8 cellular contexts compared by ENCODE assay signal in genomic region chr17:18257268-18257681, GRCh38. TPM values are rescaled to one million over a fixed set of nuclear protein-coding genes. Genes with fewer than 3 reads are reported as not detected.
DNase-seq lines count a peak whose midpoint lies in the region; ATAC-seq and TF ChIP-seq lines count a peak whose summit lies in the region.

No MANE protein-coding gene starts in this region.

- no peaks in the 10 kb centered on the region for H3K9me3 Mint-ChIP-seq in activated T-cell treated with anti-CD3 and anti-CD28 coated beads, Interleukin-2, amount 50 U/mL, for 72 hours

- H3K4me2 ChIP-seq in hepatocyte: peak overlapping the region; percentile 93

- peaks cover 45% of the 10 kb centered on the region for H3K79me2 ChIP-seq in hepatocyte

- H3K4me1 Mint-ChIP-seq in activated T-cell treated with anti-CD3 and anti-CD28 coated beads, Interleukin-2, amount 50 U/mL, for 72 hours (ENCODE audit: low read depth): peaks cover 36% of the 10 kb centered on the region

- TF ChIP-seq POLR2A in spleen (IDR thresholded peaks at IDR 0.05): no peak

- H3K27me3 Mint-ChIP-seq in activated T-cell treated with anti-CD3 and anti-CD28 coated beads, Interleukin-2, amount 50 U/mL, for 72 hours (ENCODE audit: low read depth): no peaks in the 10 kb centered on the region

- peak overlapping the region; percentile 84 for H3K4me3 ChIP-seq in HFF-Myc (replicated peaks; ENCODE audit: low read depth, low read length)
- H3K4me3 ChIP-seq in hepatocyte: peak overlapping the region; percentile 99
- peak overlapping the region; percentile 78 to 100 (median 98) for H3K4me3 ChIP-seq in spleen
- H3K4me3 ChIP-seq in mucosa of descending colon: no peak overlapping the region

- H3K27ac Mint-ChIP-seq in activated T-cell treated with anti-CD3 and anti-CD28 coated beads, Interleukin-2, amount 50 U/mL, for 72 hours: peak overlapping the region; percentile 33

- 41% methylated on average over 12 of the region's 12 CpGs for WGBS in hepatocyte (ENCODE audit: low lambda C conversion rate, missing lambda C conversion rate)
- 36 to 45% (median 42%) methylated on average over 6 to 12 of the region's 12 CpGs for WGBS in spleen, 5 donors

- no peak for TF ChIP-seq CTCF in HFF-Myc (IDR thresholded peaks at IDR 0.05; ENCODE audit: low read depth, low read length, missing control alignments)
- no peak for TF ChIP-seq CTCF in hepatocyte (IDR thresholded peaks at IDR 0.05; ENCODE audit: poor library complexity)
- TF ChIP-seq CTCF in spleen (IDR thresholded peaks at IDR 0.05 in 8 of 11, conservative IDR thresholded peaks at IDR 0.05 in 3 of 11): no peak
- no peak for TF ChIP-seq CTCF in mucosa of descending colon (IDR thresholded peaks at IDR 0.05)

- peaks cover 20% of the 10 kb centered on the region for H4K20me1 ChIP-seq in hepatocyte (ENCODE audit: insufficient read depth, poor library complexity, severe bottlenecking)

- H3K4me1 ChIP-seq in hepatocyte (ENCODE audit: insufficient read depth): peaks cover 26% of the 10 kb centered on the region
- H3K4me1 ChIP-seq in spleen: peaks cover 33 to 61% (median 54%) of the 10 kb centered on the region in 6 donors
- peaks cover 20% of the 10 kb centered on the region for H3K4me1 ChIP-seq in mucosa of descending colon (ENCODE audit: low read depth)

- intact Hi-C loops in spleen (cut with DNase I; ENCODE audit: low total_unique reads): no loop called here
- intact Hi-C loops in mucosa of descending colon (cut with DNase I, micrococcal nuclease): no loop called here

- no peaks in the 10 kb centered on the region for H3K27me3 ChIP-seq in hepatocyte
- H3K27me3 ChIP-seq in spleen (replicated peaks in 1 of 7): no peaks in the 10 kb centered on the region

- H3K9me2 ChIP-seq in hepatocyte (replicated peaks; ENCODE audit: insufficient read depth): no peaks in the 10 kb centered on the region

- DNase-seq in HFF-Myc (ENCODE audit: extremely low read depth, low read depth): no peak
- peak in 1 of 2 donors; percentile 20 for DNase-seq in activated T-cell treated with anti-CD3 and anti-CD28 coated beads, Interleukin-2, amount 50 U/mL, for 72 hours
- peak; percentile 41 for DNase-seq in hepatocyte (ENCODE audit: low spot score)
- no peak for DNase-seq in spleen
- no peak for DNase-seq in NCI-H1048 (lab: John Stamatoyannopoulos, UW)
- DNase-seq in hippocampal formation (lab: John Stamatoyannopoulos, UW): no peak
- DNase-seq in stimulated activated naive CD4-positive, alpha-beta T cell treated with Interleukin-2 at 50 U/mL for 16 hours (lab: John Stamatoyannopoulos, UW): no peak
- DNase-seq in mucosa of descending colon: no peak

- ATAC-seq in activated T-cell treated with anti-CD3 and anti-CD28 coated beads, Interleukin-2, amount 50 U/mL, for 72 hours (replicated peaks in 1 of 2): no peak
- ATAC-seq in mucosa of descending colon: no peak

- H3K36me3 Mint-ChIP-seq in activated T-cell treated with anti-CD3 and anti-CD28 coated beads, Interleukin-2, amount 50 U/mL, for 72 hours (ENCODE audit: insufficient read depth in 2 of 2): peaks cover 0 to 10% of the 10 kb centered on the region in 2 donors

- H3K9me3 ChIP-seq in hepatocyte (ENCODE audit: low read depth) (no peaks in the 10 kb centered on the region), spleen (no peaks in the 10 kb centered on the region), mucosa of descending colon (no peaks in the 10 kb centered on the region)

- peak overlapping the region; percentile 100 for H3K27ac ChIP-seq in hepatocyte
- peak overlapping the region; percentile 80 to 99 (median 96) for H3K27ac ChIP-seq in spleen

- no peaks in the 10 kb centered on the region for H3K36me3 ChIP-seq in hepatocyte (replicated peaks; ENCODE audit: insufficient read depth, low read depth)
- H3K36me3 ChIP-seq in spleen: peaks cover 0 to 47% (median 43%) of the 10 kb centered on the region in 6 donors
- H3K36me3 ChIP-seq in mucosa of descending colon (ENCODE audit: low read depth): peaks cover 3% of the 10 kb centered on the region

- H3K4me3 Mint-ChIP-seq in activated T-cell treated with anti-CD3 and anti-CD28 coated beads, Interleukin-2, amount 50 U/mL, for 72 hours: peak overlapping the region; percentile 92 to 95

- no peak overlapping the region for H2AFZ ChIP-seq in hepatocyte

RNA-seq across cellular contexts. Expression of gene FLII, which starts 1.3 kb away (rescaled TPM):
- total RNA-seq in activated T-cell treated with anti-CD3 and anti-CD28 coated beads, Interleukin-2, amount 50 U/mL, for 72 hours: 100 to 1,000 TPM; 318 to 373 TPM
- total RNA-seq in hepatocyte (110 and 142 TPM in 2 replicates), spleen (100 to 1,000 TPM; 272 to 346 (median 287) TPM), mucosa of descending colon (100 to 1,000 TPM; 278 to 319 (median 316) TPM)
- polyA plus RNA-seq in hepatocyte (188 and 210 TPM in 2 replicates), spleen (100 to 1,000 TPM; 143 to 214 (median 211) TPM)

RNA-seq across cellular contexts. Expression of gene MIEF2, which starts 3.2 kb away (rescaled TPM):
- total RNA-seq in activated T-cell treated with anti-CD3 and anti-CD28 coated beads, Interleukin-2, amount 50 U/mL, for 72 hours: 1 to 10 TPM; 7.8 to 9.4 TPM
- 29.3 and 30.7 TPM in 2 replicates for total RNA-seq in hepatocyte
- 20.5 and 21.0 TPM in 2 replicates for polyA plus RNA-seq in hepatocyte
- 10 to 100 TPM in 6 of 7 donors, 1 to 10 TPM in 1; 8.5 to 24.8 (median 13.5) TPM for total RNA-seq in spleen
- polyA plus RNA-seq in spleen: 1 to 10 TPM; 4.6 to 7.5 (median 4.8) TPM
- 10 to 100 TPM; 13.4 to 20.7 (median 16.4) TPM for total RNA-seq in mucosa of descending colon

RNA-seq across cellular contexts. Expression of gene LLGL1, which starts 31.8 kb away (rescaled TPM):
- 10 to 100 TPM; 18.5 to 18.6 TPM for total RNA-seq in activated T-cell treated with anti-CD3 and anti-CD28 coated beads, Interleukin-2, amount 50 U/mL, for 72 hours
- 46.0 and 51.9 TPM in 2 replicates for total RNA-seq in hepatocyte
- polyA plus RNA-seq in hepatocyte: 5.4 and 7.1 TPM in 2 replicates
- total RNA-seq in spleen: 10 to 100 TPM; 10.7 to 23.4 (median 18.4) TPM
- polyA plus RNA-seq in spleen: 10 to 100 TPM in 1 of 3 donors, 1 to 10 TPM in 2; 2.9 to 11.2 (median 3.4) TPM
- total RNA-seq in mucosa of descending colon: 10 to 100 TPM in 2 of 3 donors, 1 to 10 TPM in 1; 6.7 to 15.1 (median 10.3) TPM

RNA-seq across cellular contexts. Expression of gene TOP3A, which starts 57.5 kb away (rescaled TPM):
- 10 to 100 TPM; 72.0 to 90.6 TPM for total RNA-seq in activated T-cell treated with anti-CD3 and anti-CD28 coated beads, Interleukin-2, amount 50 U/mL, for 72 hours
- total RNA-seq in hepatocyte (24.3 and 28.2 TPM in 2 replicates), spleen (10 to 100 TPM; 42.0 to 60.1 (median 48.2) TPM), mucosa of descending colon (10 to 100 TPM; 27.9 to 39.8 (median 30.1) TPM)
- polyA plus RNA-seq in hepatocyte (15.5 and 22.5 TPM in 2 replicates), spleen (10 to 100 TPM in 2 of 3 donors, 1 to 10 TPM in 1; 9.8 to 18.5 (median 12.7) TPM)

RNA-seq across cellular contexts. Expression of gene SMCR8, which starts 57.8 kb away (rescaled TPM):
- total RNA-seq in activated T-cell treated with anti-CD3 and anti-CD28 coated beads, Interleukin-2, amount 50 U/mL, for 72 hours: 10 to 100 TPM; 17.3 to 18.7 TPM
- total RNA-seq in hepatocyte: 13.8 and 17.7 TPM in 2 replicates
- polyA plus RNA-seq in hepatocyte: 3.8 TPM in 2 replicates
- total RNA-seq in spleen: 10 to 100 TPM; 25.8 to 38.0 (median 32.3) TPM
- 1 to 10 TPM; 3.9 to 9.2 (median 4.0) TPM for polyA plus RNA-seq in spleen
- 10 to 100 TPM; 20.1 to 24.1 (median 21.9) TPM for total RNA-seq in mucosa of descending colon
